In genomic region chr10:60760711-60761210, GRCh38 we compare ENCODE assay signal across 16 cellular contexts. TPM values are rescaled to one million over a fixed set of nuclear protein-coding genes. Genes with fewer than 3 reads are reported as not detected.
A peak's percentile ranks its signal among the peaks of the same experiment; 100 is the strongest.
DNase-seq lines count a peak whose midpoint lies in the region; ATAC-seq and TF ChIP-seq lines count a peak whose summit lies in the region.
"Had no signal": no experiment of that assay in that cellular context is flagged by ENCODE, and none has a peak within 500 bp of the region (broad histone marks: within the 10 kb centered on the region; RNA-seq: fewer than 3 reads in every experiment).

No MANE protein-coding gene starts in this region.

- H3K27me3 Mint-ChIP-seq in MCF 10A (ENCODE audit: insufficient read depth, unreplicated experiment) = no peaks in the 10 kb centered on the region

- intact Hi-C loops in MCF 10A (cut with micrococcal nuclease) (no loop called here), breast epithelium (cut with DNase I; ENCODE audit: low total_unique reads) (no loop called here), left colon (cut with DNase I, micrococcal nuclease) (no loop called here)

- H3K36me3 Mint-ChIP-seq in MCF 10A (ENCODE audit: insufficient read depth, unreplicated experiment) = no peaks in the 10 kb centered on the region
- H3K36me3 Mint-ChIP-seq: CD8-positive, alpha-beta memory T cell had no signal

- POLR2A ChIA-PET in MCF 10A (lab: Yijun Ruan, JAX) = interaction anchor here (0.6 to 2.0 kb wide), 13 partner anchors 10 to 617 kb away, joined by 3 to 11 read pairs (median 4); no protein-coding TSS in a partner anchor

- no peaks in the 10 kb centered on the region for H3K9me3 ChIP-seq in breast epithelium
- H3K9me3 ChIP-seq: BLaER1, SK-N-SH had no signal

- no TSS peak for BruUV-seq in MCF 10A (replicated peaks; lab: Mats Ljungman, UMichigan)

- H3K4me3 ChIP-seq in breast epithelium = no peak overlapping the region
- H3K4me3 ChIP-seq: BLaER1, GM23248 had no signal

- DNase-seq in MCF 10A (ENCODE audit: unreplicated experiment) (peak; percentile 20), breast epithelium (ENCODE audit: low spot score in 2 of 2) (no peak), left colon (no peak), NCI-H446 treated with DMSO at 0.1 percent for 48 hours (lab: John Stamatoyannopoulos, UW) (no peak), NCI-H2029 (lab: John Stamatoyannopoulos, UW) (no peak), NCI-H774 (lab: John Stamatoyannopoulos, UW) (no peak)
- DNase-seq: CD8-positive, alpha-beta memory T cell; DND-41; GM23248; NCI-H1436 treated with DMSO at 0.1 percent for 48 hours; NCI-H82; Right ventricle myocardium superior; SK-N-SH had no signal

- no peak for TF ChIP-seq CTCF in MCF 10A (IDR thresholded peaks at IDR 0.05; ENCODE audit: unreplicated experiment)
- no peak for TF ChIP-seq CTCF in breast epithelium (IDR thresholded peaks at IDR 0.05)
- TF ChIP-seq CTCF in VCaP (conservative IDR thresholded peaks at IDR 0.05) = 0 out of 2 replicates have a peak, but pooled peaks have one; percentile 6

- ATAC-seq in left colon = peak; percentile 21
- ATAC-seq: Panc1 had no signal

- CTCF ChIA-PET in MCF 10A (lab: Yijun Ruan, JAX) = interaction anchor here (0.6 to 2.8 kb wide), 9 partner anchors 9 to 952 kb away, joined by 3 to 7 read pairs (median 3); no protein-coding TSS in a partner anchor

- TF ChIP-seq POLR2A in breast epithelium (IDR thresholded peaks at IDR 0.05) = no peak

- H3K27me3 ChIP-seq in breast epithelium = no peaks in the 10 kb centered on the region
- H3K27me3 ChIP-seq: BLaER1 had no signal

- peaks cover 8% of the 10 kb centered on the region for H3K9me3 Mint-ChIP-seq in MCF 10A (ENCODE audit: unreplicated experiment)
- H3K9me3 Mint-ChIP-seq: CD8-positive, alpha-beta memory T cell had no signal

- H3K36me3 ChIP-seq in breast epithelium = no peaks in the 10 kb centered on the region
- H3K36me3 ChIP-seq: BLaER1 had no signal

- peak overlapping the region; percentile 35 for H3K27ac Mint-ChIP-seq in MCF 10A (ENCODE audit: low read depth, unreplicated experiment)
- H3K27ac Mint-ChIP-seq: CD8-positive, alpha-beta memory T cell had no signal

- H3K4me1 ChIP-seq in breast epithelium = no peaks in the 10 kb centered on the region
- H3K4me1 ChIP-seq: BLaER1 had no signal

- H3K4me1 Mint-ChIP-seq in MCF 10A (ENCODE audit: insufficient read depth, unreplicated experiment) = peaks cover 13% of the 10 kb centered on the region
- H3K4me1 Mint-ChIP-seq: CD8-positive, alpha-beta memory T cell had no signal

- H3K27ac ChIP-seq in breast epithelium (no peak overlapping the region), VCaP (peak overlapping the region; percentile 60)
- H3K27ac ChIP-seq: BLaER1, GM23248 had no signal

- no peak overlapping the region for H3K4me3 Mint-ChIP-seq in MCF 10A (ENCODE audit: unreplicated experiment)
- H3K4me3 Mint-ChIP-seq: CD8-positive, alpha-beta memory T cell had no signal

RNA-seq across cellular contexts. Expression of gene CDK1, which starts 17.5 kb away (rescaled TPM):
- 37.4 and 48.8 TPM in 2 replicates for total RNA-seq in MCF 10A (2022)
- 1 to 10 TPM in 2 of 3 donors, under 1 TPM in 1; 0.98 to 5.0 (median 2.2) TPM for total RNA-seq in breast epithelium
- 10 to 100 TPM in 1 of 2 donors, 1 to 10 TPM in 1; 5.9 to 12.9 TPM for total RNA-seq in left colon
